ENCODE assay signal across 1 cellular context in genomic region chr17:41009936-41010335, GRCh38.
A peak's percentile ranks its signal among the peaks of the same experiment; 100 is the strongest.
TF ChIP-seq lines count a peak whose summit lies in the region.

No MANE protein-coding gene starts in this region.

TF ChIP-seq in HepG2, 621 proteins besides CTCF, POLR2A, EP300 and RAD21:
- TF ChIP-seq ZNF335 (CRISPR knock-in tag; IDR thresholded peaks at IDR 0.05) (no peak), GTF3A (CRISPR knock-in tag; conservative IDR thresholded peaks at IDR 0.05) (no peak), ZNF460 (CRISPR knock-in tag; IDR thresholded peaks at IDR 0.05; ENCODE audit: borderline replicate concordance) (no peak), TARDBP (CRISPR knock-in tag; IDR thresholded peaks at IDR 0.05) (no peak), CEBPG (CRISPR knock-in tag; IDR thresholded peaks at IDR 0.05) (peak; percentile 44; the same call in 1 of the 2 replicates), SAP130 (CRISPR knock-in tag; IDR thresholded peaks at IDR 0.05; ENCODE audit: low read depth) (0 out of 2 replicates have a peak, but pooled peaks have one; percentile 12), BRF2 (CRISPR knock-in tag; IDR thresholded peaks at IDR 0.05) (no peak), ZNF629 (CRISPR knock-in tag; conservative IDR thresholded peaks at IDR 0.05) (no peak), REXO4 (CRISPR knock-in tag; IDR thresholded peaks at IDR 0.05; ENCODE audit: borderline replicate concordance) (no peak)
